ENCODE assay signal across 29 cellular contexts in the genomic region with DNA sequence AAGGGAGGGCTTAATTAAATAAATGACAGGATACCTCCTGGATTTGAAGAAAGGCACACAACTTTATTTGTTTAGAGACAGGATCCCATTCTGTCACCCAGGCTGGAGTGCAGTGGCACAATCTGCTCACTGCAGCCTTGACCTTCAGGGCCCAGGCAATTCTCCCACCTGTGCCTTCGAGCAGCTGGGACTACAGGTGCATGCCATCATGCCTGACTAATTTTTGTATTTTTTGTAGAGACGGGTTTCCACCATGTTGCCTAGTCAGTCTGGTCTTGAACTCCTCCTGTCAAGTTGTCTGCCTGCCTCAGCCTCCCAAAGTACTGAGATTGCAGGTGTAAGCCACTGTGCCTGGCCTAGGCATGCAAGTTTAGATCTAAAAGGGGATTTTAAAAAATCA.
"Had no signal": no experiment of that assay in that cellular context is flagged by ENCODE, and none has a peak within 500 bp of the region (broad histone marks: within the 10 kb centered on the region; RNA-seq: fewer than 3 reads in every experiment).

No MANE protein-coding gene starts in this region.

- H3K4me1 ChIP-seq: colonic mucosa, SJCRH30 had no signal

- H2AFZ ChIP-seq: PC-9 had no signal

- H3K27me3 ChIP-seq: brain microvascular endothelial cell, colonic mucosa, SJCRH30 had no signal

- H3K4me3 ChIP-seq: colonic mucosa, PC-9, SJCRH30, SK-N-MC had no signal

- H3K4me2 ChIP-seq: PC-9 had no signal

- ATAC-seq: activated CD8-positive, alpha-beta T cell treated with anti-CD3 and anti-CD28 coated beads for 36 hours; activated T-cell treated with anti-CD3 and anti-CD28 coated beads, Interleukin-2, amount 50 U/mL, for 72 hours; activated T-helper 17 cell treated with anti-CD3 and anti-CD28 coated beads, Interleukin-2, amount 50 U/mL, for 72 hours; Right ventricle myocardium inferior had no signal

- DNase-seq: activated CD4-positive, alpha-beta T cell treated with anti-CD3 and anti-CD28 coated beads, Interleukin-2, amount 10 ng/mL, durations not matched to agents 24 days and 14 days; activated CD4-positive, alpha-beta T cell treated with anti-CD3 and anti-CD28 coated beads, Interleukin-2, amount 50 U/mL, for 4 hours; activated CD8-positive, alpha-beta T cell treated with anti-CD3 and anti-CD28 coated beads for 36 hours; activated effector memory CD4-positive, alpha-beta T cell treated with anti-CD3 and anti-CD28 coated beads, Interleukin-2, amount 50 U/mL, for 16 hours; activated naive CD4-positive, alpha-beta T cell; activated naive CD4-positive, alpha-beta T cell treated with anti-CD3 and anti-CD28 coated beads, Interleukin-2, amount 50 U/mL, for 16 hours; activated naive CD8-positive, alpha-beta T cell treated with anti-CD3 and anti-CD28 coated beads for 36 hours; activated T-cell treated with anti-CD3 and anti-CD28 coated beads, Interleukin-2, amount 50 U/mL, for 1 hour; activated T-cell treated with anti-CD3 and anti-CD28 coated beads, Interleukin-2, amount 50 U/mL, for 72 hours; amniotic stem cell; aorta; brain microvascular endothelial cell; central memory CD4-positive, alpha-beta T cell; colonic mucosa; NCI-H1105; NCI-H1417 treated with DMSO at 0.1 percent for 48 hours; NCI-H1694 treated with DMSO at 0.1 percent for 48 hours; NCI-H2029; NCI-H345; NCI-H524 treated with DMSO at 0.1 percent for 48 hours; NCI-H748 treated with DMSO at 0.1 percent for 48 hours; NK-92 treated with Interleukin-12 subunit alpha and Interleukin-12 subunit beta, amount 100 ng/mL, for 24 hours; PC-9; SJCRH30 had no signal

- H3K27ac ChIP-seq: brain microvascular endothelial cell, colonic mucosa, PC-9, RWPE1, SJCRH30, SK-N-MC had no signal

- H3K36me3 ChIP-seq: brain microvascular endothelial cell, colonic mucosa, SJCRH30 had no signal

- H3K9me3 ChIP-seq: colonic mucosa, SJCRH30 had no signal

- FAIRE-seq: RCC 7860 had no signal
